Comparison of ENCODE assay signal across 1 cellular context in genomic region chr19:37988758-37989635, GRCh38.
TF ChIP-seq lines count a peak whose summit lies in the region.

No MANE protein-coding gene starts in this region.

TF ChIP-seq in GM23338, 12 proteins besides CTCF, POLR2A, EP300 and RAD21 (continued from another document):
- peak; percentile 74 for TF ChIP-seq ZNF462 (CRISPR knock-in tag; IDR thresholded peaks at IDR 0.05)
